In genomic region chr3:13648060-13648743, GRCh38 we compare ENCODE assay signal across 7 cellular contexts.
DNase-seq lines count a peak whose midpoint lies in the region; ATAC-seq and TF ChIP-seq lines count a peak whose summit lies in the region.

No MANE protein-coding gene starts in this region.

- H3K79me2 ChIP-seq in OCI-LY1 (ENCODE audit: insufficient read depth, low read length): no peaks in the 10 kb centered on the region

- no peaks in the 10 kb centered on the region for H3K9me3 Mint-ChIP-seq in naive B cell

- no peaks in the 10 kb centered on the region for H3K36me3 Mint-ChIP-seq in naive B cell

- ATAC-seq in HG03354 (IDR thresholded peaks at IDR 0.05; ENCODE audit: poor library complexity, severe bottlenecking, unreplicated experiment) (peak; percentile 60), esophagus mucosa (peak; percentile 78), naive B cell (ENCODE audit: low read depth in 2 of 2) (peak; percentile 52 to 58)

- peaks cover 40 to 89% (median 77%) of the 10 kb centered on the region in 3 donors for H3K27me3 Mint-ChIP-seq in naive B cell

- no peaks in the 10 kb centered on the region for H4K20me1 ChIP-seq in OCI-LY1 (ENCODE audit: insufficient read depth, low read length)

- peak overlapping the region in 1 of 8 donors; percentile 30 for H3K4me3 Mint-ChIP-seq in naive B cell

- H3K9ac ChIP-seq in OCI-LY1 (ENCODE audit: low read length): no peak overlapping the region

- no peak overlapping the region for H3K27ac ChIP-seq in OCI-LY1 (ENCODE audit: low read depth, low read length, poor library complexity, severe bottlenecking)

- peaks cover 4% of the 10 kb centered on the region; the same call in 1 of the 2 replicates for H3K27me3 ChIP-seq in OCI-LY1 (ENCODE audit: insufficient read depth, low read length)

- DNase-seq in GM10248 (ENCODE audit: extremely low spot score) (peak; percentile 88), activated T-cell treated with anti-CD3 and anti-CD28 coated beads for 4 hours (peak; percentile 66), naive B cell (peak; percentile 69)
- DNase-seq in stimulated activated CD8-positive, alpha-beta memory T cell treated with anti-CD3 and anti-CD28 coated beads, Interleukin-7, amount 100 ng/mL, for 48 hours (ENCODE audit: extremely low read depth in 1 of 2, low read depth in 1 of 2): peak; percentile 49 to 52

- peaks cover 10 to 26% (median 20%) of the 10 kb centered on the region in 3 donors for H3K4me1 Mint-ChIP-seq in naive B cell

- H3K27ac Mint-ChIP-seq in naive B cell: no peak overlapping the region

- H3K9me2 ChIP-seq in OCI-LY1 (ENCODE audit: low read depth, low read length): no peaks in the 10 kb centered on the region

- no peaks in the 10 kb centered on the region for H3F3A ChIP-seq in OCI-LY1 (ENCODE audit: insufficient read depth, low read length)

- H3K4me2 ChIP-seq in OCI-LY1 (ENCODE audit: low read length): no peak overlapping the region

- H3K36me3 ChIP-seq in OCI-LY1 (ENCODE audit: insufficient read depth, low read length): no peaks in the 10 kb centered on the region

- POLR2A ChIA-PET in GM10248 (lab: Yijun Ruan, JAX): no interaction called here

- CTCF ChIA-PET in GM10248 (lab: Yijun Ruan, JAX): interaction anchor here (0.6 to 9.4 kb wide), 25 partner anchors 10 to 928 kb away, joined by 3 to 155 read pairs (median 6); partner anchors contain the start of genes HDAC11 and NUP210

- peak; percentile 98 for TF ChIP-seq CTCF in GM10248 (IDR thresholded peaks at IDR 0.05; ENCODE audit: control extremely low read depth, extremely low read depth, low read depth, missing control alignments)
- peak; percentile 97 for TF ChIP-seq CTCF in OCI-LY1 (IDR thresholded peaks at IDR 0.05; ENCODE audit: low read length)

- H3K4me3 ChIP-seq in OCI-LY1 (ENCODE audit: low read depth, low read length, poor library complexity, severe bottlenecking): no peak overlapping the region

- no peaks in the 10 kb centered on the region for H3K4me1 ChIP-seq in OCI-LY1 (ENCODE audit: insufficient read depth, low read length, severe bottlenecking)

- H3K9me3 ChIP-seq in OCI-LY1 (ENCODE audit: low read length): no peaks in the 10 kb centered on the region

- no peak overlapping the region for H2AFZ ChIP-seq in OCI-LY1 (ENCODE audit: low read length)
